20 cellular contexts compared by ENCODE assay signal in the genomic region with DNA sequence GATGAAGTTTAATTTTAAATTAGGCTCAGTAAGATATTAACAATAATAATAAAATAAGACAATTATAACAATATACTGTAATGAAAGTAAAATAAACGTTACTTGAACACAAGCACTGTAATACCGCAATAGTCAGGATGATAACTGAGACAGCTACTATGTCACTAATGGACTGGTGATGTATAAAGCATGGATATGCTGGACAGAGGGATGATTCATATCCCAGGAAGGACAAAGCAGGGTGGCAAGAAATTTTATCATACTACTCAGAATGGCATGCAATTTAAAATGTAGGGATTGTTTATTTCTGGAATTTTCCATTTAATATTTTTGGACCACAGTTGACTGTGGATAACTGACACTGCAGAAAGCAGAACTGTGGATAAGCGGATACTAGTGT.
A peak's percentile ranks its signal among the peaks of the same experiment; 100 is the strongest.
DNase-seq lines count a peak whose midpoint lies in the region; ATAC-seq and TF ChIP-seq lines count a peak whose summit lies in the region.
"Had no signal": no experiment of that assay in that cellular context is flagged by ENCODE, and none has a peak within 500 bp of the region (broad histone marks: within the 10 kb centered on the region; RNA-seq: fewer than 3 reads in every experiment).

No MANE protein-coding gene starts in this region.

- no peak overlapping the region for H3K4me3 Mint-ChIP-seq in glutamatergic neuron (ENCODE audit: unreplicated experiment)
- H3K4me3 Mint-ChIP-seq: B cell had no signal

- peaks cover 13% of the 10 kb centered on the region for H3K4me1 ChIP-seq in adipocyte (ENCODE audit: control insufficient read depth, insufficient read depth, low read length)
- H3K4me1 ChIP-seq: Caco-2, Peyer's patch had no signal

- no peaks in the 10 kb centered on the region for H3K27me3 Mint-ChIP-seq in glutamatergic neuron (ENCODE audit: unreplicated experiment)
- H3K27me3 Mint-ChIP-seq: B cell; CD4-positive, CD25-positive, alpha-beta regulatory T cell had no signal

- no peaks in the 10 kb centered on the region for H3K9me3 Mint-ChIP-seq in glutamatergic neuron (ENCODE audit: unreplicated experiment)

- H3K4me3 ChIP-seq in adipocyte (ENCODE audit: low read length) (no peak overlapping the region), fibroblast of the aortic adventitia (ENCODE audit: low read depth, low read length) (no peak overlapping the region)
- H3K4me3 ChIP-seq: Peyer's patch had no signal

- peaks cover 12% of the 10 kb centered on the region for H3K36me3 ChIP-seq in adipocyte (ENCODE audit: control insufficient read depth, insufficient read depth, low read length, severe bottlenecking)

- no peaks in the 10 kb centered on the region for H3K9me3 ChIP-seq in adipocyte (ENCODE audit: control insufficient read depth, low read length)
- H3K9me3 ChIP-seq: Caco-2, Peyer's patch had no signal

- H3K36me3 Mint-ChIP-seq in glutamatergic neuron (ENCODE audit: unreplicated experiment), result peaks cover 6% of the 10 kb centered on the region

- TF ChIP-seq CTCF in fibroblast of the aortic adventitia (IDR thresholded peaks at IDR 0.05; ENCODE audit: insufficient read depth, low read length) (no peak), glutamatergic neuron (IDR thresholded peaks at IDR 0.05; ENCODE audit: partially characterized antibody, unreplicated experiment) (no peak)

- no peak for ATAC-seq in HG03139 (IDR thresholded peaks at IDR 0.05; ENCODE audit: unreplicated experiment)
- no peak for ATAC-seq in GM21447 (IDR thresholded peaks at IDR 0.05; ENCODE audit: unreplicated experiment)
- no peak for ATAC-seq in GM21367 (IDR thresholded peaks at IDR 0.05; ENCODE audit: unreplicated experiment)

- H3K9ac ChIP-seq in adipocyte (ENCODE audit: low read length), result no peak overlapping the region

- peaks cover 5% of the 10 kb centered on the region for H3K4me1 Mint-ChIP-seq in glutamatergic neuron (ENCODE audit: low read depth, unreplicated experiment)
- H3K4me1 Mint-ChIP-seq: B cell had no signal

- DNase-seq in HT1080 (ENCODE audit: low read depth), result peak; percentile 13
- DNase-seq in adipocyte (ENCODE audit: low read depth), result peak; percentile 14
- peak; percentile 2 for DNase-seq in fibroblast of the aortic adventitia (ENCODE audit: low read depth)
- no peak for DNase-seq in glutamatergic neuron
- DNase-seq: Caco-2; CD4-positive, CD25-positive, alpha-beta regulatory T cell; DMS53; GOT3; Karpas-422; NCI-H1105 treated with DMSO at 0.1 percent for 48 hours; NCI-H1694 treated with DMSO at 0.1 percent for 48 hours; NCI-H2107; NCI-H2227 treated with DMSO at 0.1 percent for 48 hours; NCI-H524 treated with DMSO at 0.1 percent for 48 hours; Peyer's patch; SHP77 had no signal

- H3K27ac Mint-ChIP-seq in glutamatergic neuron (ENCODE audit: unreplicated experiment), result no peak overlapping the region
- H3K27ac Mint-ChIP-seq: B cell; CD4-positive, CD25-positive, alpha-beta regulatory T cell had no signal

- H3K27me3 ChIP-seq in adipocyte (replicated peaks; ENCODE audit: control insufficient read depth, insufficient read depth, low read length), result no peaks in the 10 kb centered on the region
- H3K27me3 ChIP-seq: Peyer's patch had no signal
